17 cellular contexts compared by ENCODE assay signal in genomic region chr16:54054237-54054780, GRCh38.
"Had no signal": no experiment of that assay in that cellular context is flagged by ENCODE, and none has a peak within 500 bp of the region (broad histone marks: within the 10 kb centered on the region; RNA-seq: fewer than 3 reads in every experiment).

No MANE protein-coding gene starts in this region.

- H3K9me3 ChIP-seq: adrenal gland, gastroesophageal sphincter, left ventricle myocardium inferior, upper lobe of left lung had no signal

- H3K27me3 ChIP-seq: adrenal gland, gastroesophageal sphincter, hepatocyte, ovary, upper lobe of left lung had no signal

- H3K4me1 ChIP-seq: gastroesophageal sphincter, upper lobe of left lung had no signal

- DNase-seq: activated CD4-positive, alpha-beta T cell treated with anti-CD3 and anti-CD28 coated beads for 48 hours; activated CD8-positive, alpha-beta memory T cell treated with anti-CD3 and anti-CD28 coated beads for 24 hours; activated naive CD4-positive, alpha-beta T cell treated with Interleukin-2 at 50 U/mL for 16 hours; adrenal gland; effector memory CD8-positive, alpha-beta T cell; kidney; left ventricle myocardium inferior; mesenchymal stem cell; ovary; stimulated activated CD4-positive, alpha-beta T cell treated with anti-CD3 and anti-CD28 coated beads, Interleukin-12 subunit alpha, Interleukin-12 subunit beta, amount 100 ng/mL, for 4 hours; stimulated activated naive CD8-positive, alpha-beta T cell treated with anti-CD3 and anti-CD28 coated beads, Interleukin-15, Interleukin-2, amounts not matched to agents 100 U/mL and 50 U/mL, for 24 hours; T1000; upper lobe of left lung; WERI-Rb-1 had no signal

- H3K36me3 ChIP-seq: adrenal gland, left ventricle myocardium inferior, ovary, upper lobe of left lung, WERI-Rb-1 had no signal

- H3K4me3 ChIP-seq: adrenal gland, gastroesophageal sphincter, hepatocyte, left ventricle myocardium inferior, ovary, upper lobe of left lung had no signal

- ATAC-seq: effector memory CD8-positive, alpha-beta T cell; gastroesophageal sphincter; natural killer cell treated with Interleukin-12 subunit alpha and Interleukin-12 subunit beta and Interleukin-15 and Interleukin-18, amount 100 ng/mL, for 72 hours; stimulated activated naive CD8-positive, alpha-beta T cell treated with anti-CD3 and anti-CD28 coated beads, Interleukin-15, Interleukin-2, amounts not matched to agents 100 U/mL and 50 U/mL, for 24 hours had no signal
